In the genomic region with DNA sequence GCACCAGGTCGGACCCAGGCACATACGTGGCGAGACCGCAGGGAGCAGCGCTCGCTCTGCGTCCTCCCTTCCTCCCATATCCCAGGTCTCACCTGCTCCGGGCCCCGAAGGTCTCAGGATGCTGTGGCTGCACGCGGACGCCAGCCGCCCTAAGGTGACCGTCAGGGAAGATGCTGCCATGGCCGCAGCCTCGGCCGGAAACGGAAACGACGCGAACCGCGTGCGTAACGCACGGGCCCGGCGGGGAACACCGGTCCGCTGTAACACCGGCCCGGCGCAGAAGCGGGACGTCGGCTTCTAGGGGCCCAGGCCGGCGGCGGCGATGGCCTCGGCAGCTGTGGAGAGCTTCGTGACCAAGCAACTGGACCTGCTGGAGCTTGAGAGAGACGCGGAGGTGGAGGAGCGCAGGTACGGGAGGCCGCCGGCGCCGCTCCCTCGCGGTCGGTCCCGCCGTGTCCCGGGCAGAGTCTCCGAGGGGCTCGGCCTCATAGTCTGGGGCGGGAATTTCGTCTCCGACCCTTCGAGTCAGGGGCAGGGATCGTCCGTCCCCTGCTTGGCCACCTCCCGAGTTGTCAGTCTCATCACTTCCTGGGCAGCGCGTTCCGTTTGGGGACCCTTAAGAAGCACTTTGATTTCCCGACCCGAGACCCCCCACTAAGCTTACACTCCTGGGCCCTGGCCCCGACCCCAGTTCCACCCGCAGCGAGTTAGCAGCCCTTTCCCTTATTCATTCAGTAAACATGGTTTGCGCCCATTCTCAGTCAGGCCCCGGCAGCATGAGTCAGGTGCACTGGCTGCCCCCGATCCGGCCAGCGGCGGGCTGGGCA, we compare ENCODE assay signal across 1 cellular context.
TF ChIP-seq lines count a peak whose summit lies in the region.

A gene (plus strand): TSS at position 261 of the 827 bp plus-strand sequence. CDS start 62 bp downstream, at position 323.
A gene (minus strand): TSS at position 202 of the 827 bp plus-strand sequence. CDS start 22 bp downstream, at position 180.

TF ChIP-seq in K562, 482 proteins besides CTCF, POLR2A, EP300 and RAD21 (continued from another document and continues in another):
- TF ChIP-seq SIN3B (IDR thresholded peaks at IDR 0.05; ENCODE audit: low read depth) (peak; percentile 98), C11orf30 (IDR thresholded peaks at IDR 0.05; ENCODE audit: low read depth) (peak; percentile 99), ATF7 (IDR thresholded peaks at IDR 0.05) (peak; percentile 79), ZNF766 (CRISPR knock-in tag; conservative IDR thresholded peaks at IDR 0.05) (peak; percentile 44; the same call in 1 of the 2 replicates), HSF4 (CRISPR knock-in tag; IDR thresholded peaks at IDR 0.05; ENCODE audit: borderline replicate concordance) (no peak), ZNF263 (CRISPR knock-in tag; IDR thresholded peaks at IDR 0.05; ENCODE audit: borderline replicate concordance) (no peak; the same call in 1 of the 2 replicates), KDM2B (CRISPR knock-in tag; IDR thresholded peaks at IDR 0.05) (peak; percentile 94; the same call in 1 of the 2 replicates), STAT5A (IDR thresholded peaks at IDR 0.05; ENCODE audit: borderline replicate concordance, low read length) (0 out of 2 replicates have a peak, but pooled peaks have one; percentile 4), MAZ (CRISPR knock-in tag; conservative IDR thresholded peaks at IDR 0.05 in 1 of 2, IDR thresholded peaks at IDR 0.05 in 1 of 2) (peak; percentile 86 to 91), EGR1 (conservative IDR thresholded peaks at IDR 0.05) (no peak), KLF1 (tag; IDR thresholded peaks at IDR 0.05) (0 out of 2 replicates have a peak, but pooled peaks have one; percentile 53), ZNF311 (CRISPR knock-in tag; IDR thresholded peaks at IDR 0.05) (no peak), ZZZ3 (IDR thresholded peaks at IDR 0.05) (peak; percentile 81; the same call in 1 of the 2 replicates), ZFPM2 (CRISPR knock-in tag; IDR thresholded peaks at IDR 0.05) (0 out of 2 replicates have a peak, but pooled peaks have one; percentile 31), ZFX (CRISPR knock-in tag; IDR thresholded peaks at IDR 0.05) (peak; percentile 93), ELF4 (CRISPR knock-in tag; IDR thresholded peaks at IDR 0.05) (0 out of 2 replicates have a peak, but pooled peaks have one; percentile 58), CBX3 (IDR thresholded peaks at IDR 0.05; ENCODE audit: borderline replicate concordance in 1 of 2, low read length in 2 of 2) (peak in 1 of 2 experiments; percentile 94; a peak in 2 of 3 replicates)
- TF ChIP-seq, protein P1, sequence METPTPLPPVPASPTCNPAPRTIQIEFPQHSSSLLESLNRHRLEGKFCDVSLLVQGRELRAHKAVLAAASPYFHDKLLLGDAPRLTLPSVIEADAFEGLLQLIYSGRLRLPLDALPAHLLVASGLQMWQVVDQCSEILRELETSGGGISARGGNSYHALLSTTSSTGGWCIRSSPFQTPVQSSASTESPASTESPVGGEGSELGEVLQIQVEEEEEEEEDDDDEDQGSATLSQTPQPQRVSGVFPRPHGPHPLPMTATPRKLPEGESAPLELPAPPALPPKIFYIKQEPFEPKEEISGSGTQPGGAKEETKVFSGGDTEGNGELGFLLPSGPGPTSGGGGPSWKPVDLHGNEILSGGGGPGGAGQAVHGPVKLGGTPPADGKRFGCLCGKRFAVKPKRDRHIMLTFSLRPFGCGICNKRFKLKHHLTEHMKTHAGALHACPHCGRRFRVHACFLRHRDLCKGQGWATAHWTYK (CRISPR knock-in tag; IDR thresholded peaks at IDR 0.05): peak; percentile 72; the same call in 1 of the 2 replicates
- TF ChIP-seq, protein P2, sequence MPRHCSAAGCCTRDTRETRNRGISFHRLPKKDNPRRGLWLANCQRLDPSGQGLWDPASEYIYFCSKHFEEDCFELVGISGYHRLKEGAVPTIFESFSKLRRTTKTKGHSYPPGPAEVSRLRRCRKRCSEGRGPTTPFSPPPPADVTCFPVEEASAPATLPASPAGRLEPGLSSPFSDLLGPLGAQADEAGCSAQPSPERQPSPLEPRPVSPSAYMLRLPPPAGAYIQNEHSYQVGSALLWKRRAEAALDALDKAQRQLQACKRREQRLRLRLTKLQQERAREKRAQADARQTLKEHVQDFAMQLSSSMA (CRISPR knock-in tag; IDR thresholded peaks at IDR 0.05): peak; percentile 95
- TF ChIP-seq, protein P3, sequence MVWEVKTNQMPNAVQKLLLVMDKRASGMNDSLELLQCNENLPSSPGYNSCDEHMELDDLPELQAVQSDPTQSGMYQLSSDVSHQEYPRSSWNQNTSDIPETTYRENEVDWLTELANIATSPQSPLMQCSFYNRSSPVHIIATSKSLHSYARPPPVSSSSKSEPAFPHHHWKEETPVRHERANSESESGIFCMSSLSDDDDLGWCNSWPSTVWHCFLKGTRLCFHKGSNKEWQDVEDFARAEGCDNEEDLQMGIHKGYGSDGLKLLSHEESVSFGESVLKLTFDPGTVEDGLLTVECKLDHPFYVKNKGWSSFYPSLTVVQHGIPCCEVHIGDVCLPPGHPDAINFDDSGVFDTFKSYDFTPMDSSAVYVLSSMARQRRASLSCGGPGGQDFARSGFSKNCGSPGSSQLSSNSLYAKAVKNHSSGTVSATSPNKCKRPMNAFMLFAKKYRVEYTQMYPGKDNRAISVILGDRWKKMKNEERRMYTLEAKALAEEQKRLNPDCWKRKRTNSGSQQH (CRISPR knock-in tag; IDR thresholded peaks at IDR 0.05): peak; percentile 60; the same call in 1 of the 2 replicates
- TF ChIP-seq, protein P4, sequence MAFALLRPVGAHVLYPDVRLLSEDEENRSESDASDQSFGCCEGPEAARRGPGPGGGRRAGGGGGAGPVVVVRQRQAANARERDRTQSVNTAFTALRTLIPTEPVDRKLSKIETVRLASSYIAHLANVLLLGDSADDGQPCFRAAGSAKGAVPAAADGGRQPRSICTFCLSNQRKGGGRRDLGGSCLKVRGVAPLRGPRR (CRISPR knock-in tag; IDR thresholded peaks at IDR 0.05): 0 out of 2 replicates have a peak, but pooled peaks have one; percentile 77
- TF ChIP-seq, protein P5, sequence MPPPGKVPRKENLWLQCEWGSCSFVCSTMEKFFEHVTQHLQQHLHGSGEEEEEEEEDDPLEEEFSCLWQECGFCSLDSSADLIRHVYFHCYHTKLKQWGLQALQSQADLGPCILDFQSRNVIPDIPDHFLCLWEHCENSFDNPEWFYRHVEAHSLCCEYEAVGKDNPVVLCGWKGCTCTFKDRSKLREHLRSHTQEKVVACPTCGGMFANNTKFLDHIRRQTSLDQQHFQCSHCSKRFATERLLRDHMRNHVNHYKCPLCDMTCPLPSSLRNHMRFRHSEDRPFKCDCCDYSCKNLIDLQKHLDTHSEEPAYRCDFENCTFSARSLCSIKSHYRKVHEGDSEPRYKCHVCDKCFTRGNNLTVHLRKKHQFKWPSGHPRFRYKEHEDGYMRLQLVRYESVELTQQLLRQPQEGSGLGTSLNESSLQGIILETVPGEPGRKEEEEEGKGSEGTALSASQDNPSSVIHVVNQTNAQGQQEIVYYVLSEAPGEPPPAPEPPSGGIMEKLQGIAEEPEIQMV (tag; conservative IDR thresholded peaks at IDR 0.05; ENCODE audit: low read depth): no peak
- TF ChIP-seq, protein P6, sequence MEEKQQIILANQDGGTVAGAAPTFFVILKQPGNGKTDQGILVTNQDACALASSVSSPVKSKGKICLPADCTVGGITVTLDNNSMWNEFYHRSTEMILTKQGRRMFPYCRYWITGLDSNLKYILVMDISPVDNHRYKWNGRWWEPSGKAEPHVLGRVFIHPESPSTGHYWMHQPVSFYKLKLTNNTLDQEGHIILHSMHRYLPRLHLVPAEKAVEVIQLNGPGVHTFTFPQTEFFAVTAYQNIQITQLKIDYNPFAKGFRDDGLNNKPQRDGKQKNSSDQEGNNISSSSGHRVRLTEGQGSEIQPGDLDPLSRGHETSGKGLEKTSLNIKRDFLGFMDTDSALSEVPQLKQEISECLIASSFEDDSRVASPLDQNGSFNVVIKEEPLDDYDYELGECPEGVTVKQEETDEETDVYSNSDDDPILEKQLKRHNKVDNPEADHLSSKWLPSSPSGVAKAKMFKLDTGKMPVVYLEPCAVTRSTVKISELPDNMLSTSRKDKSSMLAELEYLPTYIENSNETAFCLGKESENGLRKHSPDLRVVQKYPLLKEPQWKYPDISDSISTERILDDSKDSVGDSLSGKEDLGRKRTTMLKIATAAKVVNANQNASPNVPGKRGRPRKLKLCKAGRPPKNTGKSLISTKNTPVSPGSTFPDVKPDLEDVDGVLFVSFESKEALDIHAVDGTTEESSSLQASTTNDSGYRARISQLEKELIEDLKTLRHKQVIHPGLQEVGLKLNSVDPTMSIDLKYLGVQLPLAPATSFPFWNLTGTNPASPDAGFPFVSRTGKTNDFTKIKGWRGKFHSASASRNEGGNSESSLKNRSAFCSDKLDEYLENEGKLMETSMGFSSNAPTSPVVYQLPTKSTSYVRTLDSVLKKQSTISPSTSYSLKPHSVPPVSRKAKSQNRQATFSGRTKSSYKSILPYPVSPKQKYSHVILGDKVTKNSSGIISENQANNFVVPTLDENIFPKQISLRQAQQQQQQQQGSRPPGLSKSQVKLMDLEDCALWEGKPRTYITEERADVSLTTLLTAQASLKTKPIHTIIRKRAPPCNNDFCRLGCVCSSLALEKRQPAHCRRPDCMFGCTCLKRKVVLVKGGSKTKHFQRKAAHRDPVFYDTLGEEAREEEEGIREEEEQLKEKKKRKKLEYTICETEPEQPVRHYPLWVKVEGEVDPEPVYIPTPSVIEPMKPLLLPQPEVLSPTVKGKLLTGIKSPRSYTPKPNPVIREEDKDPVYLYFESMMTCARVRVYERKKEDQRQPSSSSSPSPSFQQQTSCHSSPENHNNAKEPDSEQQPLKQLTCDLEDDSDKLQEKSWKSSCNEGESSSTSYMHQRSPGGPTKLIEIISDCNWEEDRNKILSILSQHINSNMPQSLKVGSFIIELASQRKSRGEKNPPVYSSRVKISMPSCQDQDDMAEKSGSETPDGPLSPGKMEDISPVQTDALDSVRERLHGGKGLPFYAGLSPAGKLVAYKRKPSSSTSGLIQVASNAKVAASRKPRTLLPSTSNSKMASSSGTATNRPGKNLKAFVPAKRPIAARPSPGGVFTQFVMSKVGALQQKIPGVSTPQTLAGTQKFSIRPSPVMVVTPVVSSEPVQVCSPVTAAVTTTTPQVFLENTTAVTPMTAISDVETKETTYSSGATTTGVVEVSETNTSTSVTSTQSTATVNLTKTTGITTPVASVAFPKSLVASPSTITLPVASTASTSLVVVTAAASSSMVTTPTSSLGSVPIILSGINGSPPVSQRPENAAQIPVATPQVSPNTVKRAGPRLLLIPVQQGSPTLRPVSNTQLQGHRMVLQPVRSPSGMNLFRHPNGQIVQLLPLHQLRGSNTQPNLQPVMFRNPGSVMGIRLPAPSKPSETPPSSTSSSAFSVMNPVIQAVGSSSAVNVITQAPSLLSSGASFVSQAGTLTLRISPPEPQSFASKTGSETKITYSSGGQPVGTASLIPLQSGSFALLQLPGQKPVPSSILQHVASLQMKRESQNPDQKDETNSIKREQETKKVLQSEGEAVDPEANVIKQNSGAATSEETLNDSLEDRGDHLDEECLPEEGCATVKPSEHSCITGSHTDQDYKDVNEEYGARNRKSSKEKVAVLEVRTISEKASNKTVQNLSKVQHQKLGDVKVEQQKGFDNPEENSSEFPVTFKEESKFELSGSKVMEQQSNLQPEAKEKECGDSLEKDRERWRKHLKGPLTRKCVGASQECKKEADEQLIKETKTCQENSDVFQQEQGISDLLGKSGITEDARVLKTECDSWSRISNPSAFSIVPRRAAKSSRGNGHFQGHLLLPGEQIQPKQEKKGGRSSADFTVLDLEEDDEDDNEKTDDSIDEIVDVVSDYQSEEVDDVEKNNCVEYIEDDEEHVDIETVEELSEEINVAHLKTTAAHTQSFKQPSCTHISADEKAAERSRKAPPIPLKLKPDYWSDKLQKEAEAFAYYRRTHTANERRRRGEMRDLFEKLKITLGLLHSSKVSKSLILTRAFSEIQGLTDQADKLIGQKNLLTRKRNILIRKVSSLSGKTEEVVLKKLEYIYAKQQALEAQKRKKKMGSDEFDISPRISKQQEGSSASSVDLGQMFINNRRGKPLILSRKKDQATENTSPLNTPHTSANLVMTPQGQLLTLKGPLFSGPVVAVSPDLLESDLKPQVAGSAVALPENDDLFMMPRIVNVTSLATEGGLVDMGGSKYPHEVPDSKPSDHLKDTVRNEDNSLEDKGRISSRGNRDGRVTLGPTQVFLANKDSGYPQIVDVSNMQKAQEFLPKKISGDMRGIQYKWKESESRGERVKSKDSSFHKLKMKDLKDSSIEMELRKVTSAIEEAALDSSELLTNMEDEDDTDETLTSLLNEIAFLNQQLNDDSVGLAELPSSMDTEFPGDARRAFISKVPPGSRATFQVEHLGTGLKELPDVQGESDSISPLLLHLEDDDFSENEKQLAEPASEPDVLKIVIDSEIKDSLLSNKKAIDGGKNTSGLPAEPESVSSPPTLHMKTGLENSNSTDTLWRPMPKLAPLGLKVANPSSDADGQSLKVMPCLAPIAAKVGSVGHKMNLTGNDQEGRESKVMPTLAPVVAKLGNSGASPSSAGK (IDR thresholded peaks at IDR 0.05): peak; percentile 24; the same call in 1 of the 2 replicates
- TF ChIP-seq, protein P7, sequence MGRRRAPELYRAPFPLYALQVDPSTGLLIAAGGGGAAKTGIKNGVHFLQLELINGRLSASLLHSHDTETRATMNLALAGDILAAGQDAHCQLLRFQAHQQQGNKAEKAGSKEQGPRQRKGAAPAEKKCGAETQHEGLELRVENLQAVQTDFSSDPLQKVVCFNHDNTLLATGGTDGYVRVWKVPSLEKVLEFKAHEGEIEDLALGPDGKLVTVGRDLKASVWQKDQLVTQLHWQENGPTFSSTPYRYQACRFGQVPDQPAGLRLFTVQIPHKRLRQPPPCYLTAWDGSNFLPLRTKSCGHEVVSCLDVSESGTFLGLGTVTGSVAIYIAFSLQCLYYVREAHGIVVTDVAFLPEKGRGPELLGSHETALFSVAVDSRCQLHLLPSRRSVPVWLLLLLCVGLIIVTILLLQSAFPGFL (CRISPR knock-in tag; IDR thresholded peaks at IDR 0.05): no peak
